ENCODE assay signal across 8 cellular contexts in the genomic region with DNA sequence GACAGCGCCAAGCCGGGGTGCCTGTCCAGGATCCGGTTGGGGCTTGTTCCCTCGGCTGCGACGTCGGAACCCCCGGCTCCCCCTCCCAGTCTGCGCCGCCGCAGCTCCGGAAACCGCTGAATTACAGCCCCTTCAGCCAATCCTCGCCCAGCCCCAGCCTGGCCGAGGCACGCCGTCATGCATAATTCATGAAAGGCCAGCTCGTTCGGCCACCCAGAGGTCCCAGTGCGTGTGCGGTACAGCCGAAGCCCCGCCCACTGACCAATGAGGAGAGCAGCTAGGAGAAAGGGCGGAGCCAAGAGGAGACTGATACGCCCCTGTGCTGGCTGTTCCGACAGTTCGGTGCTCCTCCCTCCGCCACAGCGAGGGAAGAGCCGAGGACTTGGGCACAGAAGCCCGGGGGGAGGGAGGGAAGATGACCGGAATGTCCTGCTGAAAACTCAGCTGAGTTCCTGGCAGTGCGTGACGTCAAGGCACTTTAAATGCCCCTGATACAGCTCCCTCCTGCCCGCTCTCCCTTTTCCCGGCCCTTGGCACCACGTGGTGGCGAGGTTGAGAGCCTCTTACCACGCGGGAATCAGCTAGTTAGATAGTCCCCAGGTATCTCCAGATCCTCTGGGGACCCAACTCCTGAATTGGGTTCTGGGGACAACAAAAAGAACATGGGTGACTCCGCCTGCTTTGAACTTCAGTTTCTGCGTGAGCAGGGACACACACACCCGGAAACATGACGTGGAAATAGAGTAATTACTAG. TPM values are rescaled to one million over a fixed set of nuclear protein-coding genes. Genes with fewer than 3 reads are reported as not detected.
A peak's percentile ranks its signal among the peaks of the same experiment; 100 is the strongest.
DNase-seq lines count a peak whose midpoint lies in the region; TF ChIP-seq lines count a peak whose summit lies in the region.

Gene STAT3 (minus strand): TSS at position 62 of the 754 bp plus-strand sequence. CDS start 39,926 bp downstream, outside the sequence.

- no peak within 1 kb of the TSS for H2AFZ ChIP-seq in neuron (ENCODE audit: low read depth, low read length)

- peaks cover 47% of the 10 kb centered on the region for H3K4me1 Mint-ChIP-seq in activated naive CD4-positive, alpha-beta T cell treated with anti-CD3 and anti-CD28 coated beads for 36 hours (ENCODE audit: low read depth)

- no peaks in the 10 kb centered on the region for H3K27me3 Mint-ChIP-seq in activated naive CD4-positive, alpha-beta T cell treated with anti-CD3 and anti-CD28 coated beads for 36 hours (ENCODE audit: low read depth)

- no peaks in the 10 kb centered on the region for H3K9me3 Mint-ChIP-seq in activated naive CD4-positive, alpha-beta T cell treated with anti-CD3 and anti-CD28 coated beads for 36 hours

- POLR2A ChIA-PET in HEK293T (lab: Yijun Ruan, JAX) = interaction anchor here (0.6 to 2.1 kb wide), 23 partner anchors 8 to 422 kb away, joined by 3 to 14 read pairs (median 3); partner anchors contain the start of genes CAVIN1, CNP, KAT2A and NAGLU

- CTCF ChIA-PET in HEK293T (lab: Yijun Ruan, JAX) = interaction anchor here (0.7 to 1.3 kb wide), 3 partner anchors 14 to 66 kb away, joined by 3 to 9 read pairs (median 3); no protein-coding TSS in a partner anchor
- CTCF ChIA-PET in activated naive CD4-positive, alpha-beta T cell treated with anti-CD3 and anti-CD28 coated beads for 36 hours (lab: Charles Lee) = interaction anchor here (0.6 to 4.8 kb wide), 15 partner anchors 10 to 79 kb away, joined by 3 to 59 read pairs (median 4); no protein-coding TSS in a partner anchor

- H3K4me3 Mint-ChIP-seq in activated naive CD4-positive, alpha-beta T cell treated with anti-CD3 and anti-CD28 coated beads for 36 hours = peak within 1 kb of the TSS; percentile 97

- peak within 1 kb of the TSS; percentile 89 to 100 (median 97) for H3K9ac ChIP-seq in subcutaneous abdominal adipose tissue (ENCODE audit: low read length in 5 of 5)

- peak within 1 kb of the TSS; percentile 98 for H3K27ac ChIP-seq in subcutaneous abdominal adipose tissue (ENCODE audit: low read depth, low read length)

- no peaks in the 10 kb centered on the region for H3K27me3 ChIP-seq in neuron (ENCODE audit: insufficient read depth, low read length)
- H3K27me3 ChIP-seq in subcutaneous abdominal adipose tissue (ENCODE audit: control insufficient read depth in 5 of 5, insufficient read depth in 4 of 5, low read length in 5 of 5) = no peaks in the 10 kb centered on the region

- peak within 1 kb of the TSS; percentile 100 for H3K27ac Mint-ChIP-seq in activated naive CD4-positive, alpha-beta T cell treated with anti-CD3 and anti-CD28 coated beads for 36 hours

- H3K9me3 ChIP-seq in neuron (ENCODE audit: low read length) (no peaks in the 10 kb centered on the region), subcutaneous abdominal adipose tissue (ENCODE audit: control insufficient read depth in 5 of 5, low read length in 5 of 5) (no peaks in the 10 kb centered on the region)

- H3K36me3 Mint-ChIP-seq in activated naive CD4-positive, alpha-beta T cell treated with anti-CD3 and anti-CD28 coated beads for 36 hours (ENCODE audit: low read depth) = peaks cover 37% of the 10 kb centered on the region

- H3K36me3 ChIP-seq in neuron (ENCODE audit: insufficient read depth, low read length) (peaks cover 3% of the 10 kb centered on the region), subcutaneous abdominal adipose tissue (ENCODE audit: control insufficient read depth in 5 of 5, insufficient read depth in 5 of 5, low read length in 5 of 5) (no peaks in the 10 kb centered on the region)

- intact Hi-C loops in activated naive CD4-positive, alpha-beta T cell treated with anti-CD3 and anti-CD28 coated beads for 36 hours (cut with micrococcal nuclease) = loop anchor here (1.0 to 2.0 kb wide), 9 partner anchors 9 to 700 kb away; partner anchors contain the start of gene EIF1

- DNase-seq in GF-D8 (lab: John Stamatoyannopoulos, UW) (peak; percentile 98), HEK293T (ENCODE audit: extremely low spot score) (peak; percentile 100), MV-4-11 (lab: John Stamatoyannopoulos, UW) (peak; percentile 100), SK-N-DZ (ENCODE audit: low spot score) (peak; percentile 100), foreskin melanocyte (peak; percentile 100)
- peak; percentile 100 for DNase-seq in activated naive CD4-positive, alpha-beta T cell treated with anti-CD3 and anti-CD28 coated beads for 36 hours

- peak within 1 kb of the TSS; percentile 97 for H3K4me3 ChIP-seq in neuron (ENCODE audit: low read length)
- H3K4me3 ChIP-seq in subcutaneous abdominal adipose tissue (ENCODE audit: low read depth in 1 of 5, low read length in 5 of 5) = peak within 1 kb of the TSS; percentile 82 to 98 (median 95)

- H3K4me1 ChIP-seq in neuron (ENCODE audit: insufficient read depth, low read length) (peaks cover 16% of the 10 kb centered on the region), subcutaneous abdominal adipose tissue (ENCODE audit: control insufficient read depth in 5 of 5, insufficient read depth in 5 of 5, low read length in 5 of 5) (peaks cover 4 to 42% (median 25%) of the 10 kb centered on the region in 5 donors)

TF ChIP-seq in HEK293T, 16 proteins besides CTCF, POLR2A, EP300 and RAD21:
- TF ChIP-seq HDGF (IDR thresholded peaks at IDR 0.05; ENCODE audit: borderline replicate concordance) (no peak), SP1 (IDR thresholded peaks at IDR 0.05) (peak; percentile 63; the same call in 1 of the 2 replicates), ARNT (IDR thresholded peaks at IDR 0.05) (0 out of 2 replicates have a peak, but pooled peaks have one; percentile 52), PKNOX1 (IDR thresholded peaks at IDR 0.05) (peak; percentile 99), FOXK2 (IDR thresholded peaks at IDR 0.05) (no peak), TARDBP (IDR thresholded peaks at IDR 0.05) (peak; percentile 49; the same call in 1 of the 2 replicates), CTBP1 (IDR thresholded peaks at IDR 0.05; ENCODE audit: borderline replicate concordance) (peak; percentile 56; the same call in 1 of the 2 replicates), L3MBTL2 (conservative IDR thresholded peaks at IDR 0.05) (peak; percentile 98)

RNA-seq across cellular contexts. Expression of gene STAT3, which starts in this region (rescaled TPM):
- 20.7 and 23.9 TPM in 2 replicates for polyA plus RNA-seq in SK-N-DZ (2014; cell fraction: cytosol; rRNA removed)
- 17.7 and 20.4 TPM in 2 replicates for polyA plus RNA-seq in SK-N-DZ (2014; cell fraction: nucleus; rRNA removed)
- 100 to 1,000 TPM; 404 to 408 TPM for total RNA-seq in activated naive CD4-positive, alpha-beta T cell treated with anti-CD3 and anti-CD28 coated beads for 36 hours

Comparison
In these comparisons a context has a peak if more than half of its experiments do, and no peak if none do; other contexts are left out.
1. Peak in every context shown above with its lines: DNase-seq, H3K4me3 ChIP-seq and H3K27ac ChIP-seq.